Comparison of ENCODE assay signal across 20 cellular contexts in genomic region chr4:105283501-105283900, GRCh38.
DNase-seq lines count a peak whose midpoint lies in the region; ATAC-seq and TF ChIP-seq lines count a peak whose summit lies in the region.
"Had no signal": no experiment of that assay in that cellular context is flagged by ENCODE, and none has a peak within 500 bp of the region (broad histone marks: within the 10 kb centered on the region; RNA-seq: fewer than 3 reads in every experiment).

No MANE protein-coding gene starts in this region.

- no peak for ATAC-seq in Right ventricle myocardium superior (ENCODE audit: poor library complexity)
- ATAC-seq: GM12878, HepG2 had no signal

- peaks cover 17% of the 10 kb centered on the region for H3K4me1 Mint-ChIP-seq in chondrocyte (ENCODE audit: low read depth)

- intact Hi-C loops in Right ventricle myocardium superior (cut with DNase I), result no loop called here

- H3K4me3 ChIP-seq in fibroblast of pulmonary artery (replicated peaks; ENCODE audit: low read depth, low read length), result no peak overlapping the region
- H3K4me3 ChIP-seq: GM12878, PC-9, SJCRH30 had no signal

- peaks cover 3% of the 10 kb centered on the region for H3K36me3 Mint-ChIP-seq in chondrocyte (ENCODE audit: low read depth)

- DNase-seq in EH (ENCODE audit: low read depth) (peak; percentile 24), M059J (ENCODE audit: low read depth) (peak; percentile 2), chondrocyte (ENCODE audit: low spot score) (no peak), fibroblast of pulmonary artery (ENCODE audit: low read depth) (peak; percentile 52), NCI-H510A (lab: John Stamatoyannopoulos, UW) (no peak), Right ventricle myocardium superior (no peak), NCI-H774 (lab: John Stamatoyannopoulos, UW) (no peak)
- DNase-seq in activated CD8-positive, alpha-beta memory T cell treated with anti-CD3 and anti-CD28 coated beads, Interleukin-2, amount 50 U/mL, for 48 hours, result no peak
- DNase-seq: Caco-2; CD4-positive, alpha-beta T cell; GDM1; KG1; NCI-H1417 treated with DMSO at 0.1 percent for 48 hours; NCI-H187 treated with DMSO at 0.1 percent for 48 hours; NCI-H226; NCI-H524 treated with DMSO at 0.1 percent for 48 hours; PC-9; SJCRH30 had no signal

- no peaks in the 10 kb centered on the region for H3K27me3 Mint-ChIP-seq in chondrocyte (ENCODE audit: low read depth)
- H3K27me3 Mint-ChIP-seq: CD4-positive, alpha-beta T cell had no signal

- H3K27ac Mint-ChIP-seq in chondrocyte (ENCODE audit: unreplicated experiment), result peak overlapping the region; percentile 23
- H3K27ac Mint-ChIP-seq: CD4-positive, alpha-beta T cell had no signal

- no peak overlapping the region for H3K4me3 Mint-ChIP-seq in chondrocyte (ENCODE audit: unreplicated experiment)
- H3K4me3 Mint-ChIP-seq: CD4-positive, alpha-beta T cell had no signal

- H3K9me3 Mint-ChIP-seq in chondrocyte (ENCODE audit: low read depth), result peaks cover 14% of the 10 kb centered on the region

- no peak for TF ChIP-seq CTCF in chondrocyte (IDR thresholded peaks at IDR 0.05)
- TF ChIP-seq CTCF in fibroblast of pulmonary artery (IDR thresholded peaks at IDR 0.05; ENCODE audit: low read length, missing control alignments), result no peak

Comparison
In these comparisons a context has a peak if more than half of its experiments do, and no peak if none do; other contexts are left out.
1. DNase-seq: peak in EH (single experiment), M059J (single experiment) and fibroblast of pulmonary artery (single experiment); none in chondrocyte (single experiment), NCI-H510A (single experiment), Right ventricle myocardium superior (single experiment), activated CD8-positive, alpha-beta memory T cell treated with anti-CD3 and anti-CD28 coated beads, Interleukin-2, amount 50 U/mL, for 48 hours (single experiment) and NCI-H774 (single experiment).